ENCODE assay signal across 22 cellular contexts in the genomic region with DNA sequence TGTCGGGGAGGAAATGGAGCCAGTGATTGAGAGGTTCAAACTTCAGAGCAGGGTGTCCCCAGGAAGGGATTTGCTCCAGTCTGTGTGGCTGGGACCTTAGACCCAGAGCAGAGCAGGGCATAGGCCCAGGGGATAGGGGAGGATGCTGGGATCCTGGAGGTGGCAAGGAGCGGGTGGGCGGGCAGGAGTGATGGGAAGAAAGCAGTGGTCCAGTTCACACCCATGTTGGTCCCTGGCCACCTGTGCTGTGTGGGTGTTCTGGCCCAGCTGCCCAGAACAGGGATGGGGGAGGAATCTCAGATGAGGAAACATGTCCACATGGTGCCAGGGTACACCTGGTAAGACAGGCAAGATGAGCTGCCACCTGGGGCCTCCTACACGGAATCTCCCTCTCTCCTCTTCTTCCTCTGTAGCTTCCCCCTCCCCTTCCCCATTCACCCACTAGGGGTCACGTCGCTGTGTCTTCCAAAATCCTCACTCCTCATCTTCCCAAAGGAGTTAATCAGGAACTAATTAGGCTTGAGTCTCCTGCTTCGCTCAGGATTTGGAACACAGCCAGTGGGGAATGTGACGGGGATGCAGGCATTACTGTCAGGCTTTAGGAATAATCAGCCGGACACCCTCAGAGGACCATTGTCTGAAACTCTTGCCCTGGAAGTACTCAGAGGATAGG. TPM values are rescaled to one million over a fixed set of nuclear protein-coding genes. Genes with fewer than 3 reads are reported as not detected.
DNase-seq lines count a peak whose midpoint lies in the region; ATAC-seq and TF ChIP-seq lines count a peak whose summit lies in the region.
"Had no signal": no experiment of that assay in that cellular context is flagged by ENCODE, and none has a peak within 500 bp of the region (broad histone marks: within the 10 kb centered on the region; RNA-seq: fewer than 3 reads in every experiment).

No MANE protein-coding gene starts in this region.

- peaks cover 28% of the 10 kb centered on the region for H3K27me3 ChIP-seq in smooth muscle cell (ENCODE audit: low read depth)

- H3K4me3 Mint-ChIP-seq in glutamatergic neuron (ENCODE audit: unreplicated experiment): peak overlapping the region; percentile 57
- H3K4me3 Mint-ChIP-seq: activated CD8-positive, alpha-beta memory T cell treated with anti-CD3 and anti-CD28 coated beads, Interleukin-2, amount 10 ng/mL, durations not matched to agents 7 days and 5 days; stimulated activated memory B cell treated with anti-CD40 and anti-IgM and Interleukin-4, amounts not matched to agents 10 μg/mL and 1 μg/mL and 100 μg/mL, for 72 hours; T-helper 1 cell treated with Interleukin-12 subunit alpha and Interleukin-12 subunit beta and Interleukin-4 antibody, amounts not matched to agents 30 μg/mL and 1 μg/mL, for 36 hours had no signal

- H2AFZ ChIP-seq in smooth muscle cell (ENCODE audit: low read depth): no peak overlapping the region

- no peaks in the 10 kb centered on the region for H3K36me3 ChIP-seq in smooth muscle cell (ENCODE audit: low read depth)

- H3K27me3 Mint-ChIP-seq in glutamatergic neuron (ENCODE audit: unreplicated experiment): peaks cover 18% of the 10 kb centered on the region

- H3K36me3 Mint-ChIP-seq in glutamatergic neuron (ENCODE audit: unreplicated experiment): no peaks in the 10 kb centered on the region
- H3K36me3 Mint-ChIP-seq: activated CD8-positive, alpha-beta memory T cell treated with anti-CD3 and anti-CD28 coated beads, Interleukin-2, amount 10 ng/mL, durations not matched to agents 7 days and 5 days; stimulated activated memory B cell treated with anti-CD40 and anti-IgM and Interleukin-4, amounts not matched to agents 10 μg/mL and 1 μg/mL and 100 μg/mL, for 72 hours had no signal

- peaks cover 13% of the 10 kb centered on the region for H3F3A ChIP-seq in smooth muscle cell (ENCODE audit: low read depth)

- TF ChIP-seq CTCF in glutamatergic neuron (IDR thresholded peaks at IDR 0.05; ENCODE audit: partially characterized antibody, unreplicated experiment): peak; percentile 30
- peak; percentile 4 for TF ChIP-seq CTCF in smooth muscle cell (IDR thresholded peaks at IDR 0.05; ENCODE audit: borderline replicate concordance, insufficient read depth, poor library complexity, severe bottlenecking)

- H3K9ac ChIP-seq in smooth muscle cell (ENCODE audit: low read depth): no peak overlapping the region

- peaks cover 8% of the 10 kb centered on the region for H3K9me3 Mint-ChIP-seq in glutamatergic neuron (ENCODE audit: unreplicated experiment)
- H3K9me3 Mint-ChIP-seq: stimulated activated memory B cell treated with anti-CD40 and anti-IgM and Interleukin-4, amounts not matched to agents 10 μg/mL and 1 μg/mL and 100 μg/mL, for 72 hours; T-helper 1 cell treated with Interleukin-12 subunit alpha and Interleukin-12 subunit beta and Interleukin-4 antibody, amounts not matched to agents 30 μg/mL and 1 μg/mL, for 36 hours had no signal

- peak overlapping the region; percentile 31 for H3K27ac Mint-ChIP-seq in glutamatergic neuron (ENCODE audit: unreplicated experiment)
- H3K27ac Mint-ChIP-seq: activated CD8-positive, alpha-beta memory T cell treated with anti-CD3 and anti-CD28 coated beads, Interleukin-2, amount 10 ng/mL, durations not matched to agents 7 days and 5 days; stimulated activated memory B cell treated with anti-CD40 and anti-IgM and Interleukin-4, amounts not matched to agents 10 μg/mL and 1 μg/mL and 100 μg/mL, for 72 hours; T-helper 1 cell treated with Interleukin-12 subunit alpha and Interleukin-12 subunit beta and Interleukin-4 antibody, amounts not matched to agents 30 μg/mL and 1 μg/mL, for 36 hours had no signal

- WGBS in smooth muscle cell (ENCODE audit: low lambda C conversion rate): 59% methylated on average over 9 of the region's 9 CpGs

- no peak overlapping the region for H3K4me3 ChIP-seq in smooth muscle cell

- no peak overlapping the region for H3K27ac ChIP-seq in smooth muscle cell (ENCODE audit: low read depth)
- H3K27ac ChIP-seq: C4-2B had no signal

- H3K4me1 ChIP-seq in smooth muscle cell (ENCODE audit: low read depth): peaks cover 10% of the 10 kb centered on the region

- no peaks in the 10 kb centered on the region for H4K20me1 ChIP-seq in smooth muscle cell (ENCODE audit: low read depth)

- peak; percentile 59 to 76 for DNase-seq in NCI-H524 (lab: John Stamatoyannopoulos, UW)
- no peak for DNase-seq in NCI-H524 treated with DMSO at 0.1 percent for 48 hours (lab: John Stamatoyannopoulos, UW)
- peak; percentile 50 for DNase-seq in NCI-H2171 treated with DMSO at 0.1 percent for 48 hours (lab: John Stamatoyannopoulos, UW)
- DNase-seq in glutamatergic neuron: peak; percentile 26
- no peak for DNase-seq in smooth muscle cell (lab: John Stamatoyannopoulos, UW; ENCODE audit: unreplicated experiment)
- DNase-seq in activated effector memory CD4-positive, alpha-beta T cell treated with anti-CD3 and anti-CD28 coated beads, Interleukin-2, amount 50 U/mL, for 16 hours: no peak
- DNase-seq in NCI-H2196 (lab: John Stamatoyannopoulos, UW; ENCODE audit: unreplicated experiment): no peak
- DNase-seq: activated CD4-positive, CD25-positive, alpha-beta regulatory T cell treated with anti-CD3 and anti-CD28 coated beads, Interleukin-2, amount 50 U/mL, for 72 hours; activated CD8-positive, alpha-beta memory T cell treated with anti-CD3 and anti-CD28 coated beads, Interleukin-2, amount 10 ng/mL, durations not matched to agents 7 days and 5 days; activated effector memory CD4-positive, alpha-beta T cell treated with Interleukin-2 at 50 U/mL for 16 hours; DMS79 treated with DMSO at 0.1 percent for 48 hours; effector memory CD4-positive, alpha-beta T cell; kidney; NCI-H146; NCI-H345; SHP77; stimulated activated CD4-positive, alpha-beta T cell treated with anti-CD3 and anti-CD28 coated beads, Interleukin-15, amount 100 ng/mL, for 24 hours had no signal

- no peak for ATAC-seq in HG03469 (IDR thresholded peaks at IDR 0.05; ENCODE audit: unreplicated experiment)
- ATAC-seq: activated CD8-positive, alpha-beta memory T cell treated with anti-CD3 and anti-CD28 coated beads, Interleukin-2, amount 10 ng/mL, durations not matched to agents 7 days and 5 days; stimulated activated memory B cell treated with anti-CD40 and anti-IgM and Interleukin-4, amounts not matched to agents 10 μg/mL and 1 μg/mL and 100 μg/mL, for 72 hours had no signal

- H3K9me3 ChIP-seq in smooth muscle cell (replicated peaks; ENCODE audit: low read depth): no peaks in the 10 kb centered on the region

- no peaks in the 10 kb centered on the region for H3K79me2 ChIP-seq in smooth muscle cell (ENCODE audit: low read depth)

- H3K4me1 Mint-ChIP-seq in glutamatergic neuron (ENCODE audit: low read depth, unreplicated experiment): peaks cover 6% of the 10 kb centered on the region

- no peak overlapping the region for H3K4me2 ChIP-seq in smooth muscle cell

RNA-seq across cellular contexts. Expression of a gene that starts 2.3 kb away (rescaled TPM):
- total RNA-seq in glutamatergic neuron (ENCODE audit: unreplicated experiment): 1.8 TPM
- total RNA-seq in smooth muscle cell: 0.81 and 0.94 TPM in 2 replicates
- polyA plus RNA-seq in smooth muscle cell: 2.2 and 4.9 TPM in 2 replicates
- total RNA-seq: activated CD8-positive, alpha-beta memory T cell treated with anti-CD3 and anti-CD28 coated beads, Interleukin-2, amount 10 ng/mL, durations not matched to agents 7 days and 5 days; M059J had no signal

Comparison
In these comparisons a context has a peak if more than half of its experiments do, and no peak if none do; other contexts are left out.
1. DNase-seq: peak in NCI-H524 (2 of 2), NCI-H2171 treated with DMSO at 0.1 percent for 48 hours (single experiment) and glutamatergic neuron (single experiment); none in NCI-H524 treated with DMSO at 0.1 percent for 48 hours (single experiment), smooth muscle cell (single experiment), activated effector memory CD4-positive, alpha-beta T cell treated with anti-CD3 and anti-CD28 coated beads, Interleukin-2, amount 50 U/mL, for 16 hours (single experiment) and NCI-H2196 (single experiment).